8 cellular contexts compared by ENCODE assay signal in the genomic region with DNA sequence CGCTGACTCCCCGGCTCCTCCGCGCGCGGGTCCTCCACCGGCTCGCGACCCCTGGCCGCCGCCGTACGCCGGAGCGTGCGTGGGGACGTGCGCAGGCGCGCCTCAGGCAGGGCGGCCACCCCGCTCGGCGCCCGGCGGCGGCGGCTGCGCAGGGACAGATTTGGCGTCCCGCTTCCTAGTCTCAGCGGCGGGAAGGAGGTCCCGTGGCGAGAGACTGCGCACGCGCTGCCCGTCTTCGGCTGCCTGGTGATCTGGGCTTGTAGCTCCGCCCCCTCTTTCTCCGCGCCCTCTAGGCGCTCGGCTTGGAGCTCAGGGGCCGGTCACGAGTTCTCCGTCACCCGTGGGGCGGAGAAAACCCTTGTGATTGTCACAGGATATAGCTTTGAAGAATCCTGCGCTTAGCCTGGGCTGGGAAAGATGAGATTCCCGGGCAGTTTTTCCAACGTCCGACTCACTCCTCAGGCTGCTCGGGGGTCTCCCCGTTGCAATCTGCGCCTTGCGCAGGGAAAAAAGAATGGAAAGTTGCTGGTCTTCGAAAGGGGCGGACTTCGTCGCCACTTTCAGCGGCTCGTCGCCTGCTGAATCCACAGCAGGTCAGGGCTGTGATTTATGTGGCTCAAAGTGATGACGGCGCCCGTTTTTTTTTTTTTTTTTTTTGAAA. TPM values are rescaled to one million over a fixed set of nuclear protein-coding genes. Genes with fewer than 3 reads are reported as not detected.
DNase-seq lines count a peak whose midpoint lies in the region; ATAC-seq and TF ChIP-seq lines count a peak whose summit lies in the region.

A gene with protein sequence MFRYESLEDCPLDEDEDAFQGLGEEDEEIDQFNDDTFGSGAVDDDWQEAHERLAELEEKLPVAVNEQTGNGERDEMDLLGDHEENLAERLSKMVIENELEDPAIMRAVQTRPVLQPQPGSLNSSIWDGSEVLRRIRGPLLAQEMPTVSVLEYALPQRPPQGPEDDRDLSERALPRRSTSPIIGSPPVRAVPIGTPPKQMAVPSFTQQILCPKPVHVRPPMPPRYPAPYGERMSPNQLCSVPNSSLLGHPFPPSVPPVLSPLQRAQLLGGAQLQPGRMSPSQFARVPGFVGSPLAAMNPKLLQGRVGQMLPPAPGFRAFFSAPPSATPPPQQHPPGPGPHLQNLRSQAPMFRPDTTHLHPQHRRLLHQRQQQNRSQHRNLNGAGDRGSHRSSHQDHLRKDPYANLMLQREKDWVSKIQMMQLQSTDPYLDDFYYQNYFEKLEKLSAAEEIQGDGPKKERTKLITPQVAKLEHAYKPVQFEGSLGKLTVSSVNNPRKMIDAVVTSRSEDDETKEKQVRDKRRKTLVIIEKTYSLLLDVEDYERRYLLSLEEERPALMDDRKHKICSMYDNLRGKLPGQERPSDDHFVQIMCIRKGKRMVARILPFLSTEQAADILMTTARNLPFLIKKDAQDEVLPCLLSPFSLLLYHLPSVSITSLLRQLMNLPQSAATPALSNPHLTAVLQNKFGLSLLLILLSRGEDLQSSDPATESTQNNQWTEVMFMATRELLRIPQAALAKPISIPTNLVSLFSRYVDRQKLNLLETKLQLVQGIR (minus strand): TSS at position 88 of the 661 bp plus-strand sequence. CDS start 142 bp downstream, outside the sequence.

- CTCF ChIA-PET in GM10248 (lab: Yijun Ruan, JAX), result interaction anchor here (0.9 to 1.9 kb wide), 10 partner anchors 8 to 141 kb away, joined by 3 to 11 read pairs (median 4); a partner anchor contains a TSS

- peak within 1 kb of the TSS; percentile 96 for H3K27ac Mint-ChIP-seq in activated naive CD8-positive, alpha-beta T cell

- no peaks in the 10 kb centered on the region for H3K9me3 Mint-ChIP-seq in activated naive CD8-positive, alpha-beta T cell (ENCODE audit: low read depth)

- H3K27me3 ChIP-seq in testis, result no peaks in the 10 kb centered on the region

- peaks cover 9% of the 10 kb centered on the region for H3K4me1 ChIP-seq in testis

- TF ChIP-seq CTCF in GM10248 (IDR thresholded peaks at IDR 0.05; ENCODE audit: control extremely low read depth, extremely low read depth, low read depth, missing control alignments) (no peak), omental fat pad (IDR thresholded peaks at IDR 0.05) (no peak), testis (IDR thresholded peaks at IDR 0.05) (no peak)

- peak within 1 kb of the TSS; percentile 94 to 95 for H3K4me3 ChIP-seq in testis

- H3K27me3 Mint-ChIP-seq in activated naive CD8-positive, alpha-beta T cell, result no peaks in the 10 kb centered on the region

- H3K4me3 Mint-ChIP-seq in activated naive CD8-positive, alpha-beta T cell, result peak within 1 kb of the TSS; percentile 95

- peak; percentile 96 for TF ChIP-seq POLR2A in testis (IDR thresholded peaks at IDR 0.05)

- H3K36me3 ChIP-seq in testis (ENCODE audit: low read depth, missing control alignments), result no peaks in the 10 kb centered on the region

- no peaks in the 10 kb centered on the region for H3K9me3 ChIP-seq in testis

- H3K4me1 Mint-ChIP-seq in activated naive CD8-positive, alpha-beta T cell (ENCODE audit: low read depth), result peaks cover 40% of the 10 kb centered on the region

- ATAC-seq in HG02623 (IDR thresholded peaks at IDR 0.05; ENCODE audit: unreplicated experiment) (peak; percentile 92), omental fat pad (ENCODE audit: low FRiP score) (peak; percentile 98)

- intact Hi-C loops in testis (cut with DNase I; ENCODE audit: low total_unique reads), result loop anchor here (10.0 kb wide), 1 partner anchor 104 kb away; no protein-coding TSS in a partner anchor

- H3K27ac ChIP-seq in testis, result peak within 1 kb of the TSS; percentile 95 to 98

- DNase-seq in GM10248 (ENCODE audit: extremely low spot score) (peak; percentile 99), NCI-H1105 (lab: John Stamatoyannopoulos, UW) (peak; percentile 98), SKM-1 treated with dmso at 0.1 percent for 144 hours (lab: John Stamatoyannopoulos, UW; ENCODE audit: unreplicated experiment) (peak; percentile 97), glomerular visceral epithelial cell (ENCODE audit: extremely low spot score) (peak; percentile 99), omental fat pad (ENCODE audit: low spot score) (peak; percentile 93), testis (peak; percentile 100)

- H3K36me3 Mint-ChIP-seq in activated naive CD8-positive, alpha-beta T cell, result peaks cover 4% of the 10 kb centered on the region

- POLR2A ChIA-PET in GM10248 (lab: Yijun Ruan, JAX), result interaction anchor here (0.5 to 2.5 kb wide), 13 partner anchors 9 to 1804 kb away, joined by 3 to 19 read pairs (median 4); a partner anchor contains a TSS

- WGBS in testis, 2 donors, result 0 to 1% methylated on average over 18 to 49 of the region's 68 CpGs

RNA-seq across cellular contexts. Expression of the gene that starts here (rescaled TPM):
- total RNA-seq in omental fat pad, result 10 to 100 TPM; 14.8 to 19.6 (median 17.1) TPM
- total RNA-seq in testis, result 10 to 100 TPM; 22.5 to 24.0 TPM
- 25.4 TPM for polyA plus RNA-seq in testis (ENCODE audit: insufficient read depth, low read depth, low replicate concordance)

Comparison
In these comparisons a context has a peak if more than half of its experiments do, and no peak if none do; other contexts are left out.
1. Peak in every context shown above with its lines: DNase-seq, ATAC-seq, H3K4me3 ChIP-seq and H3K27ac ChIP-seq.